8 cellular contexts compared by ENCODE assay signal in genomic region chr18:77207540-77207939, GRCh38. TPM values are rescaled to one million over a fixed set of nuclear protein-coding genes. Genes with fewer than 3 reads are reported as not detected.
DNase-seq lines count a peak whose midpoint lies in the region; TF ChIP-seq lines count a peak whose summit lies in the region.

No MANE protein-coding gene starts in this region.

- peak overlapping the region; percentile 29 for H3K4me3 Mint-ChIP-seq in T-helper 2 cell treated with Interferon-gamma antibody and Interleukin-4, amounts not matched to agents 5 μg/mL and 100 μg/mL, for 36 hours

- TF ChIP-seq CTCF in BE2C (IDR thresholded peaks at IDR 0.05; ENCODE audit: low read depth, low read length): peak; percentile 47
- TF ChIP-seq CTCF in KMS-11 (conservative IDR thresholded peaks at IDR 0.05; ENCODE audit: low read depth, low read length): peak; percentile 41
- TF ChIP-seq CTCF in breast epithelium (IDR thresholded peaks at IDR 0.05): peak; percentile 14 to 69 (median 39)

- no peak overlapping the region for H3K27ac Mint-ChIP-seq in T-helper 2 cell treated with Interferon-gamma antibody and Interleukin-4, amounts not matched to agents 5 μg/mL and 100 μg/mL, for 36 hours

- H3K4me1 Mint-ChIP-seq in T-helper 2 cell treated with Interferon-gamma antibody and Interleukin-4, amounts not matched to agents 5 μg/mL and 100 μg/mL, for 36 hours (ENCODE audit: low read depth): peaks cover 42% of the 10 kb centered on the region

- H3K27ac ChIP-seq in KMS-11 (no peak overlapping the region), breast epithelium (peak overlapping the region; percentile 48 to 83)

- no peak overlapping the region for H3K4me2 ChIP-seq in KMS-11

- H3K4me1 ChIP-seq in BE2C: no peaks in the 10 kb centered on the region
- H3K4me1 ChIP-seq in KMS-11 (ENCODE audit: low read depth, poor library complexity, severe bottlenecking): peaks cover 4% of the 10 kb centered on the region
- H3K4me1 ChIP-seq in breast epithelium: no peaks in the 10 kb centered on the region

- H3K4me3 ChIP-seq in BE2C (ENCODE audit: low read depth, low read length) (no peak overlapping the region), KMS-11 (IDR thresholded peaks at IDR 0.05; ENCODE audit: insufficient read depth, low read depth, low read length) (no peak overlapping the region), breast epithelium (peak overlapping the region in 1 of 3 donors; percentile 6)

- no peak for TF ChIP-seq POLR2A in breast epithelium (IDR thresholded peaks at IDR 0.05)

- H3K9me3 Mint-ChIP-seq in T-helper 2 cell treated with Interferon-gamma antibody and Interleukin-4, amounts not matched to agents 5 μg/mL and 100 μg/mL, for 36 hours: no peaks in the 10 kb centered on the region

- no peaks in the 10 kb centered on the region for H3K27me3 ChIP-seq in BE2C
- no peaks in the 10 kb centered on the region for H3K27me3 ChIP-seq in KMS-11 (ENCODE audit: insufficient read depth, low read depth)
- H3K27me3 ChIP-seq in breast epithelium: no peaks in the 10 kb centered on the region

- no peaks in the 10 kb centered on the region for H4K20me1 ChIP-seq in KMS-11 (ENCODE audit: insufficient read depth)

- no peaks in the 10 kb centered on the region for H3K36me3 Mint-ChIP-seq in T-helper 2 cell treated with Interferon-gamma antibody and Interleukin-4, amounts not matched to agents 5 μg/mL and 100 μg/mL, for 36 hours (ENCODE audit: low read depth)

- no peaks in the 10 kb centered on the region for H3K36me3 ChIP-seq in BE2C
- H3K36me3 ChIP-seq in KMS-11 (ENCODE audit: insufficient read depth): no peaks in the 10 kb centered on the region
- H3K36me3 ChIP-seq in breast epithelium: no peaks in the 10 kb centered on the region

- no peak overlapping the region for H3K9ac ChIP-seq in KMS-11

- no peaks in the 10 kb centered on the region for H3K9me3 ChIP-seq in BE2C
- H3K9me3 ChIP-seq in breast epithelium: no peaks in the 10 kb centered on the region

- H3K79me2 ChIP-seq in KMS-11 (ENCODE audit: insufficient read depth, low read depth): no peaks in the 10 kb centered on the region

- DNase-seq in BE2C (no peak), GM19238 (ENCODE audit: insufficient read length, low spot score) (peak; percentile 31), breast epithelium (ENCODE audit: low spot score in 2 of 2) (peak in 1 of 2 donors; percentile 54), kidney glomerular epithelial cell (lab: John Stamatoyannopoulos, UW) (peak; percentile 64), NCI-H2227 (lab: John Stamatoyannopoulos, UW; ENCODE audit: unreplicated experiment) (no peak)
- DNase-seq in T-helper 2 cell treated with Interferon-gamma antibody and Interleukin-4, amounts not matched to agents 5 μg/mL and 100 μg/mL, for 36 hours (ENCODE audit: low spot score): no peak
- DNase-seq in stimulated activated CD4-positive, alpha-beta T cell treated with anti-CD3 and anti-CD28 coated beads, TNF-alpha, amount 100 ng/mL, for 4 hours (ENCODE audit: low read depth in 3 of 3): peak in 2 of 3 experiments; percentile 32 to 33

- intact Hi-C loops in breast epithelium (cut with DNase I; ENCODE audit: low total_unique reads): no loop called here

- no peak overlapping the region for H2AFZ ChIP-seq in KMS-11 (ENCODE audit: low read depth)

- H3K27me3 Mint-ChIP-seq in T-helper 2 cell treated with Interferon-gamma antibody and Interleukin-4, amounts not matched to agents 5 μg/mL and 100 μg/mL, for 36 hours (ENCODE audit: low read depth): no peaks in the 10 kb centered on the region

RNA-seq across cellular contexts. Expression of gene GALR1, which starts 42.1 kb away (rescaled TPM):
- polyA plus RNA-seq in BE2C (2012; ENCODE audit: insufficient read depth, insufficient read length, low read depth): 0.14 TPM
- under 1 TPM in 2 of 3 donors, not detected in 1; under 0.01 TPM for total RNA-seq in breast epithelium

Comparison
In these comparisons a context has a peak if more than half of its experiments do, and no peak if none do; other contexts are left out.
1. DNase-seq: peak in GM19238 (single experiment), kidney glomerular epithelial cell (single experiment) and stimulated activated CD4-positive, alpha-beta T cell treated with anti-CD3 and anti-CD28 coated beads, TNF-alpha, amount 100 ng/mL, for 4 hours (2 of 3); none in BE2C (single experiment), T-helper 2 cell treated with Interferon-gamma antibody and Interleukin-4, amounts not matched to agents 5 μg/mL and 100 μg/mL, for 36 hours (single experiment) and NCI-H2227 (single experiment).
2. Peak in every context shown above with its lines, with median percentiles within 50 percentile points of each other: CTCF ChIP-seq.